ENCODE assay signal across 27 cellular contexts in the genomic region with DNA sequence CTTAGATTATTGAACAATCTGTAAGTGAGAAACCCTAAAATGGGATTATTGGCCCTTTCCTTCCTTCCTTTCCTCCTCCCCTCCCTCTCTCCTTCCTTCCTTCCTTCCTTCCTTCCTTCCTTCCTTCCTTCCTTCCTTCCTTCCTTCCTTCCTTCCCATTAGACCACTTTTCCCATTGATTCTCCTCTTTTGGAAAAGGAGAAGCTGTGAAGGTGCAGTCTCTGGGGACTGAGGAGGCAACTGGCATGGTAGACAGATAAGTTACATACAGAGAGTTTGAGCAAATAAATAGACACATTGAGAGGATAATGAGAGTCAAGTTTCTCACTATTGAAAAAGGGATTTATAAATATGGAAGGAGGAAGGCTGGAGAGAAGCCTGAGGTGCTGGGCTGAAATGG.
"Had no signal": no experiment of that assay in that cellular context is flagged by ENCODE, and none has a peak within 500 bp of the region (broad histone marks: within the 10 kb centered on the region; RNA-seq: fewer than 3 reads in every experiment).

No MANE protein-coding gene starts in this region.

- H3K4me3 ChIP-seq: neural progenitor cell, ovary, psoas muscle, right lobe of liver, sigmoid colon, stomach, thoracic aorta, thyroid gland, tibial nerve, upper lobe of left lung, vagina had no signal

- H3K4me3 Mint-ChIP-seq: nephron; neural progenitor cell; stimulated activated effector memory CD8-positive, alpha-beta T cell treated with anti-CD3 and anti-CD28 coated beads, Interleukin-12 subunit alpha, Interleukin-12 subunit beta, amount 100 ng/mL, for 72 hours; stimulated activated naive B cell treated with anti-CD40 and anti-IgM and Interleukin-4, amounts not matched to agents 10 μg/mL and 1 μg/mL and 100 μg/mL, for 72 hours; stimulated activated naive CD8-positive, alpha-beta T cell treated with anti-CD3 and anti-CD28 coated beads, Interleukin-15, Interleukin-2, amounts not matched to agents 100 ng/mL and 50 ng/mL, for 24 hours had no signal

- H3K27ac ChIP-seq: neural progenitor cell, ovary, parathyroid adenoma, psoas muscle, right lobe of liver, sigmoid colon, stomach, thoracic aorta, thyroid gland, tibial nerve, upper lobe of left lung, vagina had no signal

- H3K27ac Mint-ChIP-seq: nephron; neural progenitor cell; progenitor cell of endocrine pancreas; stimulated activated effector memory CD8-positive, alpha-beta T cell treated with anti-CD3 and anti-CD28 coated beads, Interleukin-12 subunit alpha, Interleukin-12 subunit beta, amount 100 ng/mL, for 72 hours; stimulated activated naive B cell treated with anti-CD40 and anti-IgM and Interleukin-4, amounts not matched to agents 10 μg/mL and 1 μg/mL and 100 μg/mL, for 72 hours; stimulated activated naive CD8-positive, alpha-beta T cell treated with anti-CD3 and anti-CD28 coated beads, Interleukin-15, Interleukin-2, amounts not matched to agents 100 ng/mL and 50 ng/mL, for 24 hours had no signal

- H3K9ac ChIP-seq: neural progenitor cell, parathyroid adenoma had no signal

- H3K27me3 Mint-ChIP-seq: progenitor cell of endocrine pancreas; stimulated activated naive CD8-positive, alpha-beta T cell treated with anti-CD3 and anti-CD28 coated beads, Interleukin-15, Interleukin-2, amounts not matched to agents 100 ng/mL and 50 ng/mL, for 24 hours had no signal

- H3K4me1 Mint-ChIP-seq: nephron; neural progenitor cell; stimulated activated effector memory CD8-positive, alpha-beta T cell treated with anti-CD3 and anti-CD28 coated beads, Interleukin-12 subunit alpha, Interleukin-12 subunit beta, amount 100 ng/mL, for 72 hours; stimulated activated naive B cell treated with anti-CD40 and anti-IgM and Interleukin-4, amounts not matched to agents 10 μg/mL and 1 μg/mL and 100 μg/mL, for 72 hours had no signal

- DNase-seq: occipital lobe; ovary; posterior cingulate gyrus; psoas muscle; right cardiac atrium; right lobe of liver; sigmoid colon; small intestine; stimulated activated CD4-positive, alpha-beta T cell treated with anti-CD3 and anti-CD28 coated beads, Interleukin-15, amount 100 ng/mL, for 24 hours; stimulated activated CD4-positive, alpha-beta T cell treated with anti-CD3 and anti-CD28 coated beads, Interleukin-2, amount 100 ng/mL, for 24 hours; stimulated activated CD4-positive, alpha-beta T cell treated with anti-CD3 and anti-CD28 coated beads, Interleukin-2, amount 100 ng/mL, for 48 hours; stimulated activated CD4-positive, alpha-beta T cell treated with anti-CD3 and anti-CD28 coated beads, Interleukin-4, amount 100 ng/mL, for 24 hours; stimulated activated naive B cell treated with anti-CD40 and anti-IgM and Interleukin-4, amounts not matched to agents 10 μg/mL and 1 μg/mL and 100 μg/mL, for 72 hours; stimulated activated naive CD4-positive, alpha-beta T cell treated with Interleukin-2 at 50 U/mL for 16 hours; stomach; thyroid gland; trophoblast cell had no signal

- H3K9me3 ChIP-seq: ovary, psoas muscle, right lobe of liver, sigmoid colon, stomach, thoracic aorta, thyroid gland, tibial nerve, upper lobe of left lung, vagina had no signal

- ATAC-seq: psoas muscle; right cardiac atrium; right lobe of liver; stimulated activated effector memory CD8-positive, alpha-beta T cell treated with anti-CD3 and anti-CD28 coated beads, Interleukin-12 subunit alpha, Interleukin-12 subunit beta, amount 100 ng/mL, for 72 hours; stimulated activated naive B cell treated with anti-CD40 and anti-IgM and Interleukin-4, amounts not matched to agents 10 μg/mL and 1 μg/mL and 100 μg/mL, for 72 hours had no signal

- H3K36me3 Mint-ChIP-seq: neural progenitor cell; stimulated activated effector memory CD8-positive, alpha-beta T cell treated with anti-CD3 and anti-CD28 coated beads, Interleukin-12 subunit alpha, Interleukin-12 subunit beta, amount 100 ng/mL, for 72 hours; stimulated activated naive B cell treated with anti-CD40 and anti-IgM and Interleukin-4, amounts not matched to agents 10 μg/mL and 1 μg/mL and 100 μg/mL, for 72 hours had no signal

- H3K36me3 ChIP-seq: neural progenitor cell, ovary, right lobe of liver, sigmoid colon, stomach, thoracic aorta, thyroid gland, tibial nerve, upper lobe of left lung, vagina had no signal

- H3K9me3 Mint-ChIP-seq: nephron; neural progenitor cell; stimulated activated effector memory CD8-positive, alpha-beta T cell treated with anti-CD3 and anti-CD28 coated beads, Interleukin-12 subunit alpha, Interleukin-12 subunit beta, amount 100 ng/mL, for 72 hours; stimulated activated naive CD8-positive, alpha-beta T cell treated with anti-CD3 and anti-CD28 coated beads, Interleukin-15, Interleukin-2, amounts not matched to agents 100 ng/mL and 50 ng/mL, for 24 hours had no signal
